ENCODE assay signal across 1 cellular context in the genomic region with DNA sequence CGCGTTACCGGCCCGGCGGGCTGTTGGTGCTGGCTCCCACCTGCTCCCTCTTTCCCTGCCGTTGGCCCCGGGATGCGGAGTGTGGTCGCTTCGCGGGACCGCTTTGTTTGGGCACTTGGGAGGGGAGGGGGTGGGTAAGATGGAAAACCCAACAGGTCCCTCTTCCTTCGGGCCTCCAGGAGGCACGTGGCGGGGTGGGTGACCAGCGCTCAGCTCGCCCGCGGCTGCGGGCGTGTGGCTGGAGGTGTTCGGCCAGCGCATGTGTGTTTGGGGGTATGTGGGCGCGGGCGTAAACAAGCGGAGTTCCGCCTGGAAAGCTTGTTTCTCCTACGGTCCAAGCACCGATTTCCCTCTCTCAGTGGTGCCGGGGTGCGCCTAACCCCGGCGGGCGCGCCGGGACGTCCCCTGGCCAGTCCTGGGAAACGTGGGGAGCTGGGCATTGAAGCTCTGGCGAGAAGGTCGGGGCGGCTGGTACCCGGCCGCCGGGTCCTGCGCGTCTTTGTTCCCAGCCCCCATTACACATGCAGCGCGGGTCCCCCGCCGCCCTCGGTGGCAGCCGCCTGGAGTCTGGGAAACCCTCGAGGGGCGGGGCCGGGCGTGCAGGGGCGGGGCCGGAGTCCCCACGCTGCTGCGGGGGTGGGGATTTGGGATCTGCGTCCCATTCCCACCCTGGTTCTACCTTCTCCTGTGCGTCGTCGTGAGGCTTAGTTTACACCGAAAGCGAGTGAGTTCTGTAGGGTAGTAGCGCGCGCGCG.
TF ChIP-seq lines count a peak whose summit lies in the region.

No MANE protein-coding gene starts in this region.

TF ChIP-seq in HepG2, 621 proteins besides CTCF, POLR2A, EP300 and RAD21 (continued from another document and continues in another):
- TF ChIP-seq, protein P1, sequence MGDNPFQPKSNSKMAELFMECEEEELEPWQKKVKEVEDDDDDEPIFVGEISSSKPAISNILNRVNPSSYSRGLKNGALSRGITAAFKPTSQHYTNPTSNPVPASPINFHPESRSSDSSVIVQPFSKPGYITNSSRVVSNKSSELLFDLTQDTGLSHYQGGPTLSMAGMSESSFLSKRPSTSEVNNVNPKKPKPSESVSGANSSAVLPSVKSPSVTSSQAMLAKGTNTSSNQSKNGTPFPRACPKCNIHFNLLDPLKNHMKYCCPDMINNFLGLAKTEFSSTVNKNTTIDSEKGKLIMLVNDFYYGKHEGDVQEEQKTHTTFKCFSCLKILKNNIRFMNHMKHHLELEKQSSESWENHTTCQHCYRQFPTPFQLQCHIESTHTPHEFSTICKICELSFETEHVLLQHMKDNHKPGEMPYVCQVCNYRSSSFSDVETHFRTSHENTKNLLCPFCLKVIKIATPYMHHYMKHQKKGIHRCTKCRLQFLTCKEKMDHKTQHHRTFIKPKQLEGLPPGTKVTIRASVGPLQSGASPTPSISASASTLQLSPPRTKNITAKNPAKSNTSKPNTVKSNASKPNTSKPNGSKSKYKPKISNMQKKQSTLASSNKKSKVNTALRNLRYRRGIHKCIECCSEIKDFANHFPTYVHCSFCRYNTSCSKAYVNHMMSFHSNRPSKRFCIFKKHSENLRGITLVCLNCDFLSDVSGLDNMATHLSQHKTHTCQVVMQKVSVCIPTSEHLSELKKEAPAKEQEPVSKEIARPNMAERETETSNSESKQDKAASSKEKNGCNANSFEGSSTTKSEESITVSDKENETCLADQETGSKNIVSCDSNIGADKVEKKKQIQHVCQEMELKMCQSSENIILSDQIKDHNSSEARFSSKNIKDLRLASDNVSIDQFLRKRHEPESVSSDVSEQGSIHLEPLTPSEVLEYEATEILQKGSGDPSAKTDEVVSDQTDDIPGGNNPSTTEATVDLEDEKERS (CRISPR knock-in tag; IDR thresholded peaks at IDR 0.05), result no peak; the same call in 1 of the 2 replicates
- TF ChIP-seq, protein P2, sequence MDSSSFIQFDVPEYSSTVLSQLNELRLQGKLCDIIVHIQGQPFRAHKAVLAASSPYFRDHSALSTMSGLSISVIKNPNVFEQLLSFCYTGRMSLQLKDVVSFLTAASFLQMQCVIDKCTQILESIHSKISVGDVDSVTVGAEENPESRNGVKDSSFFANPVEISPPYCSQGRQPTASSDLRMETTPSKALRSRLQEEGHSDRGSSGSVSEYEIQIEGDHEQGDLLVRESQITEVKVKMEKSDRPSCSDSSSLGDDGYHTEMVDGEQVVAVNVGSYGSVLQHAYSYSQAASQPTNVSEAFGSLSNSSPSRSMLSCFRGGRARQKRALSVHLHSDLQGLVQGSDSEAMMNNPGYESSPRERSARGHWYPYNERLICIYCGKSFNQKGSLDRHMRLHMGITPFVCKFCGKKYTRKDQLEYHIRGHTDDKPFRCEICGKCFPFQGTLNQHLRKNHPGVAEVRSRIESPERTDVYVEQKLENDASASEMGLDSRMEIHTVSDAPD (CRISPR knock-in tag; IDR thresholded peaks at IDR 0.05), result no peak
- TF ChIP-seq, protein P3, sequence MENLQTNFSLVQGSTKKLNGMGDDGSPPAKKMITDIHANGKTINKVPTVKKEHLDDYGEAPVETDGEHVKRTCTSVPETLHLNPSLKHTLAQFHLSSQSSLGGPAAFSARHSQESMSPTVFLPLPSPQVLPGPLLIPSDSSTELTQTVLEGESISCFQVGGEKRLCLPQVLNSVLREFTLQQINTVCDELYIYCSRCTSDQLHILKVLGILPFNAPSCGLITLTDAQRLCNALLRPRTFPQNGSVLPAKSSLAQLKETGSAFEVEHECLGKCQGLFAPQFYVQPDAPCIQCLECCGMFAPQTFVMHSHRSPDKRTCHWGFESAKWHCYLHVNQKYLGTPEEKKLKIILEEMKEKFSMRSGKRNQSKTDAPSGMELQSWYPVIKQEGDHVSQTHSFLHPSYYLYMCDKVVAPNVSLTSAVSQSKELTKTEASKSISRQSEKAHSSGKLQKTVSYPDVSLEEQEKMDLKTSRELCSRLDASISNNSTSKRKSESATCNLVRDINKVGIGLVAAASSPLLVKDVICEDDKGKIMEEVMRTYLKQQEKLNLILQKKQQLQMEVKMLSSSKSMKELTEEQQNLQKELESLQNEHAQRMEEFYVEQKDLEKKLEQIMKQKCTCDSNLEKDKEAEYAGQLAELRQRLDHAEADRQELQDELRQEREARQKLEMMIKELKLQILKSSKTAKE (CRISPR knock-in tag; IDR thresholded peaks at IDR 0.05; ENCODE audit: borderline replicate concordance), result peak; percentile 53; the same call in 1 of the 2 replicates
- TF ChIP-seq DNMT3B (CRISPR knock-in tag; conservative IDR thresholded peaks at IDR 0.05), result no peak
- TF ChIP-seq, protein P4, sequence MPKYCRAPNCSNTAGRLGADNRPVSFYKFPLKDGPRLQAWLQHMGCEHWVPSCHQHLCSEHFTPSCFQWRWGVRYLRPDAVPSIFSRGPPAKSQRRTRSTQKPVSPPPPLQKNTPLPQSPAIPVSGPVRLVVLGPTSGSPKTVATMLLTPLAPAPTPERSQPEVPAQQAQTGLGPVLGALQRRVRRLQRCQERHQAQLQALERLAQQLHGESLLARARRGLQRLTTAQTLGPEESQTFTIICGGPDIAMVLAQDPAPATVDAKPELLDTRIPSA (CRISPR knock-in tag; IDR thresholded peaks at IDR 0.05; ENCODE audit: borderline replicate concordance), result 0 out of 2 replicates have a peak, but pooled peaks have one; percentile 34
- TF ChIP-seq ZNF562 (CRISPR knock-in tag; IDR thresholded peaks at IDR 0.05; ENCODE audit: borderline replicate concordance), result no peak
- no peak for TF ChIP-seq ZBTB8A (CRISPR knock-in tag; IDR thresholded peaks at IDR 0.05; ENCODE audit: borderline replicate concordance, low read depth)
- TF ChIP-seq, protein P5, sequence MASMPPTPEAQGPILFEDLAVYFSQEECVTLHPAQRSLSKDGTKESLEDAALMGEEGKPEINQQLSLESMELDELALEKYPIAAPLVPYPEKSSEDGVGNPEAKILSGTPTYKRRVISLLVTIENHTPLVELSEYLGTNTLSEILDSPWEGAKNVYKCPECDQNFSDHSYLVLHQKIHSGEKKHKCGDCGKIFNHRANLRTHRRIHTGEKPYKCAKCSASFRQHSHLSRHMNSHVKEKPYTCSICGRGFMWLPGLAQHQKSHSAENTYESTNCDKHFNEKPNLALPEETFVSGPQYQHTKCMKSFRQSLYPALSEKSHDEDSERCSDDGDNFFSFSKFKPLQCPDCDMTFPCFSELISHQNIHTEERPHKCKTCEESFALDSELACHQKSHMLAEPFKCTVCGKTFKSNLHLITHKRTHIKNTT (CRISPR knock-in tag; IDR thresholded peaks at IDR 0.05), result no peak
- TF ChIP-seq, protein P6, sequence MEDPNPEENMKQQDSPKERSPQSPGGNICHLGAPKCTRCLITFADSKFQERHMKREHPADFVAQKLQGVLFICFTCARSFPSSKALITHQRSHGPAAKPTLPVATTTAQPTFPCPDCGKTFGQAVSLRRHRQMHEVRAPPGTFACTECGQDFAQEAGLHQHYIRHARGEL (CRISPR knock-in tag; IDR thresholded peaks at IDR 0.05), result no peak
- TF ChIP-seq, protein P7, sequence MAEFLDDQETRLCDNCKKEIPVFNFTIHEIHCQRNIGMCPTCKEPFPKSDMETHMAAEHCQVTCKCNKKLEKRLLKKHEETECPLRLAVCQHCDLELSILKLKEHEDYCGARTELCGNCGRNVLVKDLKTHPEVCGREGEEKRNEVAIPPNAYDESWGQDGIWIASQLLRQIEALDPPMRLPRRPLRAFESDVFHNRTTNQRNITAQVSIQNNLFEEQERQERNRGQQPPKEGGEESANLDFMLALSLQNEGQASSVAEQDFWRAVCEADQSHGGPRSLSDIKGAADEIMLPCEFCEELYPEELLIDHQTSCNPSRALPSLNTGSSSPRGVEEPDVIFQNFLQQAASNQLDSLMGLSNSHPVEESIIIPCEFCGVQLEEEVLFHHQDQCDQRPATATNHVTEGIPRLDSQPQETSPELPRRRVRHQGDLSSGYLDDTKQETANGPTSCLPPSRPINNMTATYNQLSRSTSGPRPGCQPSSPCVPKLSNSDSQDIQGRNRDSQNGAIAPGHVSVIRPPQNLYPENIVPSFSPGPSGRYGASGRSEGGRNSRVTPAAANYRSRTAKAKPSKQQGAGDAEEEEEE (CRISPR knock-in tag; IDR thresholded peaks at IDR 0.05; ENCODE audit: borderline replicate concordance), result no peak
- no peak for TF ChIP-seq HDAC2 (CRISPR knock-in tag; IDR thresholded peaks at IDR 0.05)
- no peak for TF ChIP-seq MBNL3 (CRISPR knock-in tag; conservative IDR thresholded peaks at IDR 0.05)
- TF ChIP-seq ZNF30 (CRISPR knock-in tag; IDR thresholded peaks at IDR 0.05), result no peak
- no peak for TF ChIP-seq RAD51 (IDR thresholded peaks at IDR 0.05; ENCODE audit: borderline replicate concordance)
- TF ChIP-seq, protein P8, sequence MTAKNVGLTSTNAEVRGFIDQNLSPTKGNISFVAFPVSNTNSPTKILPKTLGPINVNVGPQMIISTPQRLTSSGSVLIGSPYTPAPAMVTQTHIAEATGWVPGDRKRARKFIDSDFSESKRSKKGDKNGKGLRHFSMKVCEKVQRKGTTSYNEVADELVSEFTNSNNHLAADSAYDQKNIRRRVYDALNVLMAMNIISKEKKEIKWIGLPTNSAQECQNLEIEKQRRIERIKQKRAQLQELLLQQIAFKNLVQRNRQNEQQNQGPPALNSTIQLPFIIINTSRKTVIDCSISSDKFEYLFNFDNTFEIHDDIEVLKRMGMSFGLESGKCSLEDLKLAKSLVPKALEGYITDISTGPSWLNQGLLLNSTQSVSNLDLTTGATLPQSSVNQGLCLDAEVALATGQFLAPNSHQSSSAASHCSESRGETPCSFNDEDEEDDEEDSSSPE (CRISPR knock-in tag; IDR thresholded peaks at IDR 0.05), result peak; percentile 75
- TF ChIP-seq, protein P9, sequence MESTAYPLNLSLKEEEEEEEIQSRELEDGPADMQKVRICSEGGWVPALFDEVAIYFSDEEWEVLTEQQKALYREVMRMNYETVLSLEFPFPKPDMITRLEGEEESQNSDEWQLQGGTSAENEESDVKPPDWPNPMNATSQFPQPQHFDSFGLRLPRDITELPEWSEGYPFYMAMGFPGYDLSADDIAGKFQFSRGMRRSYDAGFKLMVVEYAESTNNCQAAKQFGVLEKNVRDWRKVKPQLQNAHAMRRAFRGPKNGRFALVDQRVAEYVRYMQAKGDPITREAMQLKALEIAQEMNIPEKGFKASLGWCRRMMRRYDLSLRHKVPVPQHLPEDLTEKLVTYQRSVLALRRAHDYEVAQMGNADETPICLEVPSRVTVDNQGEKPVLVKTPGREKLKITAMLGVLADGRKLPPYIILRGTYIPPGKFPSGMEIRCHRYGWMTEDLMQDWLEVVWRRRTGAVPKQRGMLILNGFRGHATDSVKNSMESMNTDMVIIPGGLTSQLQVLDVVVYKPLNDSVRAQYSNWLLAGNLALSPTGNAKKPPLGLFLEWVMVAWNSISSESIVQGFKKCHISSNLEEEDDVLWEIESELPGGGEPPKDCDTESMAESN (CRISPR knock-in tag; conservative IDR thresholded peaks at IDR 0.05), result no peak; the same call in none of the 2 replicates
- no peak for TF ChIP-seq BORCS8-MEF2B (CRISPR knock-in tag; IDR thresholded peaks at IDR 0.05)
- TF ChIP-seq MIXL1 (CRISPR knock-in tag; IDR thresholded peaks at IDR 0.05), result no peak
- no peak for TF ChIP-seq ZNF234 (CRISPR knock-in tag; conservative IDR thresholded peaks at IDR 0.05)
- TF ChIP-seq ZSCAN21 (CRISPR knock-in tag; IDR thresholded peaks at IDR 0.05; ENCODE audit: borderline replicate concordance), result no peak
- TF ChIP-seq MEF2D (CRISPR knock-in tag; IDR thresholded peaks at IDR 0.05), result no peak
- peak; percentile 80; the same call in 1 of the 2 replicates for TF ChIP-seq KMT2A (CRISPR knock-in tag; IDR thresholded peaks at IDR 0.05)
- TF ChIP-seq SP1 (IDR thresholded peaks at IDR 0.05), result no peak
- peak; percentile 59; the same call in 1 of the 2 replicates for TF ChIP-seq SP1 (CRISPR knock-in tag; IDR thresholded peaks at IDR 0.05)
- TF ChIP-seq, protein P10, sequence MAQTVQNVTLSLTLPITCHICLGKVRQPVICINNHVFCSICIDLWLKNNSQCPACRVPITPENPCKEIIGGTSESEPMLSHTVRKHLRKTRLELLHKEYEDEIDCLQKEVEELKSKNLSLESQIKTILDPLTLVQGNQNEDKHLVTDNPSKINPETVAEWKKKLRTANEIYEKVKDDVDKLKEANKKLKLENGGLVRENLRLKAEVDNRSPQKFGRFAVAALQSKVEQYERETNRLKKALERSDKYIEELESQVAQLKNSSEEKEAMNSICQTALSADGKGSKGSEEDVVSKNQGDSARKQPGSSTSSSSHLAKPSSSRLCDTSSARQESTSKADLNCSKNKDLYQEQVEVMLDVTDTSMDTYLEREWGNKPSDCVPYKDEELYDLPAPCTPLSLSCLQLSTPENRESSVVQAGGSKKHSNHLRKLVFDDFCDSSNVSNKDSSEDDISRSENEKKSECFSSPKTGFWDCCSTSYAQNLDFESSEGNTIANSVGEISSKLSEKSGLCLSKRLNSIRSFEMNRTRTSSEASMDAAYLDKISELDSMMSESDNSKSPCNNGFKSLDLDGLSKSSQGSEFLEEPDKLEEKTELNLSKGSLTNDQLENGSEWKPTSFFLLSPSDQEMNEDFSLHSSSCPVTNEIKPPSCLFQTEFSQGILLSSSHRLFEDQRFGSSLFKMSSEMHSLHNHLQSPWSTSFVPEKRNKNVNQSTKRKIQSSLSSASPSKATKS (CRISPR knock-in tag; IDR thresholded peaks at IDR 0.05), result no peak
- TF ChIP-seq SALL2 (CRISPR knock-in tag; IDR thresholded peaks at IDR 0.05), result no peak; the same call in 1 of the 2 replicates
- TF ChIP-seq YEATS4 (CRISPR knock-in tag; IDR thresholded peaks at IDR 0.05; ENCODE audit: borderline replicate concordance), result peak; percentile 51; the same call in 1 of the 2 replicates
- no peak for TF ChIP-seq MIER2 (CRISPR knock-in tag; IDR thresholded peaks at IDR 0.05)
- TF ChIP-seq, protein P11, sequence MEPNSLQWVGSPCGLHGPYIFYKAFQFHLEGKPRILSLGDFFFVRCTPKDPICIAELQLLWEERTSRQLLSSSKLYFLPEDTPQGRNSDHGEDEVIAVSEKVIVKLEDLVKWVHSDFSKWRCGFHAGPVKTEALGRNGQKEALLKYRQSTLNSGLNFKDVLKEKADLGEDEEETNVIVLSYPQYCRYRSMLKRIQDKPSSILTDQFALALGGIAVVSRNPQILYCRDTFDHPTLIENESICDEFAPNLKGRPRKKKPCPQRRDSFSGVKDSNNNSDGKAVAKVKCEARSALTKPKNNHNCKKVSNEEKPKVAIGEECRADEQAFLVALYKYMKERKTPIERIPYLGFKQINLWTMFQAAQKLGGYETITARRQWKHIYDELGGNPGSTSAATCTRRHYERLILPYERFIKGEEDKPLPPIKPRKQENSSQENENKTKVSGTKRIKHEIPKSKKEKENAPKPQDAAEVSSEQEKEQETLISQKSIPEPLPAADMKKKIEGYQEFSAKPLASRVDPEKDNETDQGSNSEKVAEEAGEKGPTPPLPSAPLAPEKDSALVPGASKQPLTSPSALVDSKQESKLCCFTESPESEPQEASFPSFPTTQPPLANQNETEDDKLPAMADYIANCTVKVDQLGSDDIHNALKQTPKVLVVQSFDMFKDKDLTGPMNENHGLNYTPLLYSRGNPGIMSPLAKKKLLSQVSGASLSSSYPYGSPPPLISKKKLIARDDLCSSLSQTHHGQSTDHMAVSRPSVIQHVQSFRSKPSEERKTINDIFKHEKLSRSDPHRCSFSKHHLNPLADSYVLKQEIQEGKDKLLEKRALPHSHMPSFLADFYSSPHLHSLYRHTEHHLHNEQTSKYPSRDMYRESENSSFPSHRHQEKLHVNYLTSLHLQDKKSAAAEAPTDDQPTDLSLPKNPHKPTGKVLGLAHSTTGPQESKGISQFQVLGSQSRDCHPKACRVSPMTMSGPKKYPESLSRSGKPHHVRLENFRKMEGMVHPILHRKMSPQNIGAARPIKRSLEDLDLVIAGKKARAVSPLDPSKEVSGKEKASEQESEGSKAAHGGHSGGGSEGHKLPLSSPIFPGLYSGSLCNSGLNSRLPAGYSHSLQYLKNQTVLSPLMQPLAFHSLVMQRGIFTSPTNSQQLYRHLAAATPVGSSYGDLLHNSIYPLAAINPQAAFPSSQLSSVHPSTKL (CRISPR knock-in tag; IDR thresholded peaks at IDR 0.05), result peak; percentile 47
- no peak for TF ChIP-seq ZNF496 (CRISPR knock-in tag; IDR thresholded peaks at IDR 0.05; ENCODE audit: insufficient replicate concordance)
- TF ChIP-seq ISX (CRISPR knock-in tag; conservative IDR thresholded peaks at IDR 0.05), result no peak
- no peak for TF ChIP-seq PAX8 (CRISPR knock-in tag; IDR thresholded peaks at IDR 0.05; ENCODE audit: borderline replicate concordance)
